1 cellular context compared by ENCODE assay signal in the genomic region with DNA sequence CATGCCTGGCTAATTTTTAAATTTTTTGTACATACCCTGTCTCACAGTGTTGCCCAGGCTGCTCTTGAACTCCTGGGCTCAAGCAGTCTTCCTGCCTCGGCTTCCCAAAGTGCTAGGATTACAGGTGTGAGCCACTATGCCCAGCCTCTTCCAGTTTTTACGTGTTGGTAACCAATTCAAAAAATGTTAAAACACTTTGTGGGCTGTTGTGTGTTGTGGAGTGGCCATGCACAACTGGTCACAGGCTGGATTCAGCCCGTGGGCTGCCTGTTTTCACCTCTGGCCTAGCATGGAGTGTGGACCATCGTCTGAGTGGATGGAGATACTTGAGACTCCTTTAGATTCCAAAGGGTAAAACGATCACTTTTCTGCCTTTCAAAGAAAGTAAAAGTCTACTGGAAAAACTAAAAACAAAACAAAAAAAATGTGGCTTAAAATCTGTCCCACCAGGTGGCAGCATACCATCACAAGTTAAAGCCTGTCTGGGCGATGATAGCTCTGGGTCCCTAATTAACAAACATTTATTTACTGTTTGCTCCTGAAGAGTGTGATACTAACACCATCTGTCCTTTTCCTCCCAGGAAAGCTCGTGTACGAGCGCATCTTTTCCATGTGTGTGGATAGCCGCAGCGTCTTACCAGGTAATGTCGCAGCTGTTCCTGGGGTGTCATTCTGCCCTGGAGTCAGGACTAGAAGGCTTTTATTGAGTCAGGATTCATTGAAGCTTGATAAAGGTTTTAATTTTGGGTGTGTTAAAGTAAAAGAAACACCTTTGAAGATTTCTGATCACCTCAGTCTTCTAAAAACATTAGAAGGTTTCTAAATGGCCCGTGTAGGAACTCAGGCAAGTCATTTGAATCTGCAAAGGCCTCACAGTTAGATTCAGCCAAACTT.
TF ChIP-seq lines count a peak whose summit lies in the region.

No MANE protein-coding gene starts in this region.

TF ChIP-seq in H1, 55 proteins besides CTCF, POLR2A, EP300 and RAD21 (continued from another document):
- TF ChIP-seq, protein P1, sequence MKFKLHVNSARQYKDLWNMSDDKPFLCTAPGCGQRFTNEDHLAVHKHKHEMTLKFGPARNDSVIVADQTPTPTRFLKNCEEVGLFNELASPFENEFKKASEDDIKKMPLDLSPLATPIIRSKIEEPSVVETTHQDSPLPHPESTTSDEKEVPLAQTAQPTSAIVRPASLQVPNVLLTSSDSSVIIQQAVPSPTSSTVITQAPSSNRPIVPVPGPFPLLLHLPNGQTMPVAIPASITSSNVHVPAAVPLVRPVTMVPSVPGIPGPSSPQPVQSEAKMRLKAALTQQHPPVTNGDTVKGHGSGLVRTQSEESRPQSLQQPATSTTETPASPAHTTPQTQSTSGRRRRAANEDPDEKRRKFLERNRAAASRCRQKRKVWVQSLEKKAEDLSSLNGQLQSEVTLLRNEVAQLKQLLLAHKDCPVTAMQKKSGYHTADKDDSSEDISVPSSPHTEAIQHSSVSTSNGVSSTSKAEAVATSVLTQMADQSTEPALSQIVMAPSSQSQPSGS (IDR thresholded peaks at IDR 0.05; ENCODE audit: low read length), result no peak
- TF ChIP-seq TEAD4 (IDR thresholded peaks at IDR 0.05; ENCODE audit: low read depth, low read length) (no peak), SP2 (IDR thresholded peaks at IDR 0.05; ENCODE audit: low read length) (no peak), SP1 (IDR thresholded peaks at IDR 0.05; ENCODE audit: low read depth, low read length) (no peak), SIN3A (conservative IDR thresholded peaks at IDR 0.05 in 1 of 2, IDR thresholded peaks at IDR 0.05 in 1 of 2; ENCODE audit: low read depth in 1 of 2, low read length in 2 of 2) (no peak)
TF ChIP-seq in H1: peak in this region for 0.
